12 cellular contexts compared by ENCODE assay signal in genomic region chr12:52149182-52149641, GRCh38. TPM values are rescaled to one million over a fixed set of nuclear protein-coding genes. Genes with fewer than 3 reads are reported as not detected.
A peak's percentile ranks its signal among the peaks of the same experiment; 100 is the strongest.
DNase-seq lines count a peak whose midpoint lies in the region; ATAC-seq and TF ChIP-seq lines count a peak whose summit lies in the region.
"Had no signal": no experiment of that assay in that cellular context is flagged by ENCODE, and none has a peak within 500 bp of the region (broad histone marks: within the 10 kb centered on the region; RNA-seq: fewer than 3 reads in every experiment).

No MANE protein-coding gene starts in this region.

- no peak overlapping the region for H3K4me3 Mint-ChIP-seq in mesothelial cell of epicardium
- H3K4me3 Mint-ChIP-seq in effector memory CD8-positive, alpha-beta T cell = no peak overlapping the region
- H3K4me3 Mint-ChIP-seq: activated CD8-positive, alpha-beta T cell treated with anti-CD3 and anti-CD28 coated beads, Interleukin-2, amount 10 ng/mL, durations not matched to agents 7 days and 5 days; activated naive CD4-positive, alpha-beta T cell treated with anti-CD3 and anti-CD28 coated beads for 36 hours; T-helper 2 cell treated with Interferon-gamma antibody and Interleukin-4, amounts not matched to agents 5 μg/mL and 100 μg/mL, for 36 hours had no signal

- no peak for TF ChIP-seq POLR2A in transverse colon (IDR thresholded peaks at IDR 0.05)

- H3K4me1 ChIP-seq in colonic mucosa = peaks cover 24% of the 10 kb centered on the region
- H3K4me1 ChIP-seq in transverse colon = peaks cover 46 to 78% (median 58%) of the 10 kb centered on the region in 4 donors

- H3K9ac ChIP-seq in colonic mucosa (ENCODE audit: low read depth in 2 of 2, low read length in 2 of 2) = peak overlapping the region; percentile 67 to 78

- no peaks in the 10 kb centered on the region for H3K9me3 ChIP-seq in colonic mucosa
- no peaks in the 10 kb centered on the region for H3K9me3 ChIP-seq in transverse colon

- H3K4me1 Mint-ChIP-seq in mesothelial cell of epicardium = peaks cover 35% of the 10 kb centered on the region
- H3K4me1 Mint-ChIP-seq in effector memory CD8-positive, alpha-beta T cell (ENCODE audit: low read depth in 2 of 2) = peaks cover 5 to 9% of the 10 kb centered on the region in 2 donors

- H3K4me3 ChIP-seq in colonic mucosa (no peak overlapping the region), transverse colon (no peak overlapping the region)

- TF ChIP-seq CTCF in colonic mucosa (IDR thresholded peaks at IDR 0.05) (no peak), mesothelial cell of epicardium (IDR thresholded peaks at IDR 0.05; ENCODE audit: unreplicated experiment) (no peak), transverse colon (IDR thresholded peaks at IDR 0.05) (no peak)

- ATAC-seq in HG03196 (IDR thresholded peaks at IDR 0.05; ENCODE audit: unreplicated experiment) (no peak), GM21423 (IDR thresholded peaks at IDR 0.05; ENCODE audit: unreplicated experiment) (no peak)
- no peak for ATAC-seq in effector memory CD8-positive, alpha-beta T cell (replicated peaks)
- ATAC-seq: activated CD8-positive, alpha-beta T cell treated with anti-CD3 and anti-CD28 coated beads, Interleukin-2, amount 10 ng/mL, durations not matched to agents 7 days and 5 days had no signal

- no peak for TF ChIP-seq EP300 in transverse colon (IDR thresholded peaks at IDR 0.05; ENCODE audit: low read depth)

- H3K27me3 ChIP-seq in colonic mucosa (no peaks in the 10 kb centered on the region), transverse colon (peaks cover 4% of the 10 kb centered on the region)

- no peaks in the 10 kb centered on the region for H3K9me3 Mint-ChIP-seq in mesothelial cell of epicardium
- H3K9me3 Mint-ChIP-seq in effector memory CD8-positive, alpha-beta T cell = no peaks in the 10 kb centered on the region
- H3K9me3 Mint-ChIP-seq: activated naive CD4-positive, alpha-beta T cell treated with anti-CD3 and anti-CD28 coated beads for 36 hours; T-helper 2 cell treated with Interferon-gamma antibody and Interleukin-4, amounts not matched to agents 5 μg/mL and 100 μg/mL, for 36 hours had no signal

- intact Hi-C loops in colonic mucosa (cut with DNase I) = no loop called here
- intact Hi-C loops in transverse colon (cut with DNase I; ENCODE audit: low total_unique reads) = no loop called here

- H3K27ac ChIP-seq in colonic mucosa (peak overlapping the region; percentile 97), transverse colon (peak overlapping the region; percentile 83 to 93 (median 88))

- DNase-seq in NCI-H69 (lab: John Stamatoyannopoulos, UW) (peak; percentile 54), colonic mucosa (peak; percentile 31), mesothelial cell of epicardium (ENCODE audit: low spot score in 2 of 2, unreplicated experiment in 2 of 2) (no peak), transverse colon (peak; percentile 13), DMS53 (lab: John Stamatoyannopoulos, UW) (no peak)
- no peak for DNase-seq in effector memory CD8-positive, alpha-beta T cell
- DNase-seq: activated CD8-positive, alpha-beta T cell treated with anti-CD3 and anti-CD28 coated beads, Interleukin-2, amount 10 ng/mL, durations not matched to agents 7 days and 5 days; activated naive CD4-positive, alpha-beta T cell treated with anti-CD3 and anti-CD28 coated beads for 36 hours; OCI-M1 had no signal

- 20 to 52% methylated on average over 1 to 6 of the region's 6 CpGs for WGBS in transverse colon (ENCODE audit: low coverage in 1 of 2), 2 donors

- no peaks in the 10 kb centered on the region for H3K36me3 ChIP-seq in colonic mucosa
- no peaks in the 10 kb centered on the region for H3K36me3 ChIP-seq in transverse colon

- H3K36me3 Mint-ChIP-seq in mesothelial cell of epicardium = no peaks in the 10 kb centered on the region
- peaks cover 2% of the 10 kb centered on the region for H3K36me3 Mint-ChIP-seq in effector memory CD8-positive, alpha-beta T cell (ENCODE audit: insufficient read depth)

- no peaks in the 10 kb centered on the region for H3K27me3 Mint-ChIP-seq in mesothelial cell of epicardium (ENCODE audit: low read depth)
- peaks cover 17 to 28% of the 10 kb centered on the region in 2 donors for H3K27me3 Mint-ChIP-seq in effector memory CD8-positive, alpha-beta T cell

- in situ Hi-C loops in transverse colon (cut with MboI; ENCODE audit: low pct_ligation_motif_present in 1 of 4, low pct_unique_long_range_greater_than_20kb in 1 of 4, low sequenced_read_pairs in 3 of 4) = no loop called here

- peak overlapping the region; percentile 56 for H3K27ac Mint-ChIP-seq in mesothelial cell of epicardium
- H3K27ac Mint-ChIP-seq in effector memory CD8-positive, alpha-beta T cell = no peak overlapping the region
- H3K27ac Mint-ChIP-seq: activated CD8-positive, alpha-beta T cell treated with anti-CD3 and anti-CD28 coated beads, Interleukin-2, amount 10 ng/mL, durations not matched to agents 7 days and 5 days; activated naive CD4-positive, alpha-beta T cell treated with anti-CD3 and anti-CD28 coated beads for 36 hours; T-helper 2 cell treated with Interferon-gamma antibody and Interleukin-4, amounts not matched to agents 5 μg/mL and 100 μg/mL, for 36 hours had no signal

RNA-seq across cellular contexts. Expression of gene KRT80, which starts 42.6 kb away (rescaled TPM):
- total RNA-seq in colonic mucosa (1 to 10 TPM in 1 of 2 donors, under 1 TPM in 1; 0.66 to 4.9 TPM), mesothelial cell of epicardium (2.7 to 3.0 TPM (median 3.0 TPM) in 3 replicates), transverse colon (under 1 TPM in 1 of 4 donors, not detected in 3; 0.14 TPM)
- total RNA-seq: activated CD8-positive, alpha-beta T cell treated with anti-CD3 and anti-CD28 coated beads, Interleukin-2, amount 10 ng/mL, durations not matched to agents 7 days and 5 days; activated naive CD4-positive, alpha-beta T cell treated with anti-CD3 and anti-CD28 coated beads for 36 hours had no signal

Comparison
In these comparisons a context has a peak if more than half of its experiments do, and no peak if none do; other contexts are left out.
1. DNase-seq: peak in NCI-H69 (single experiment), colonic mucosa (single experiment) and transverse colon (single experiment); none in mesothelial cell of epicardium (0 of 2), effector memory CD8-positive, alpha-beta T cell (0 of 3) and DMS53 (single experiment).